9 cellular contexts compared by ENCODE assay signal in the genomic region with DNA sequence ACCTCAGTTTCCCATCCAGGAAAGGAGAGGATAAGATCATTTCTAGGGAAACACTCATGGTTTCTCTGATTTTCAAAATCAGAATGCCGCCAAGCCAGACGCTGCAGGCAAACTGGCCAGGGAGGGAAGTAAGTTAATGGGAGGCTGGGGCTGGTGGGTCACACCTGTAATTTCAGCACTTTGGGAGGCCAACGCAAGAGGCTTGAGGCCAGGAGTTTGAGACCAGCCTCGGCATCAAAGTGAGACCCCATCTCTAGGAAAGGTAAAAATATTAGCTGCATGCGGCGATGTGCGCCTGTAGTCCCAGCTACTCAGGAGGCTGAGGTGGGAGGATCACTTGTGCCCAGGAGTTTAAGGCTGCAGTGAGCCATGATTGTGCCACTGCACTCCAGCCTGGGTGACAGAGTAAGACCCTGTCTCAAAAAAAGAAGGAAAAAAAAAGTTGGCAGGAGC. TPM values are rescaled to one million over a fixed set of nuclear protein-coding genes. Genes with fewer than 3 reads are reported as not detected.
DNase-seq lines count a peak whose midpoint lies in the region; ATAC-seq and TF ChIP-seq lines count a peak whose summit lies in the region.
"Had no signal": no experiment of that assay in that cellular context is flagged by ENCODE, and none has a peak within 500 bp of the region (broad histone marks: within the 10 kb centered on the region; RNA-seq: fewer than 3 reads in every experiment).

No MANE protein-coding gene starts in this region.

- H3K9ac ChIP-seq in SU-DHL-6 (ENCODE audit: low read length): peak overlapping the region; percentile 24; the same call in 1 of the 2 replicates

- H3K4me3 ChIP-seq in SU-DHL-6 (ENCODE audit: insufficient read depth, low read length, poor library complexity, severe bottlenecking) (peak overlapping the region; percentile 26), esophagus squamous epithelium (peak overlapping the region; percentile 12 to 56 (median 34)), uterus (no peak overlapping the region), MG63 (no peak overlapping the region)

- H3K27ac ChIP-seq in SU-DHL-6 (ENCODE audit: low read depth, low read length): peak overlapping the region; percentile 96
- H3K27ac ChIP-seq in esophagus squamous epithelium: peak overlapping the region; percentile 54 to 85 (median 70)
- H3K27ac ChIP-seq in uterus: no peak overlapping the region

- no peaks in the 10 kb centered on the region for H4K20me1 ChIP-seq in SU-DHL-6 (ENCODE audit: low read depth, low read length)

- TF ChIP-seq POLR2A in esophagus squamous epithelium (IDR thresholded peaks at IDR 0.05): no peak
- no peak for TF ChIP-seq POLR2A in uterus (IDR thresholded peaks at IDR 0.05)

- H3K4me2 ChIP-seq in SU-DHL-6 (ENCODE audit: low read depth, low read length, poor library complexity, severe bottlenecking): peak overlapping the region; percentile 53

- H2AFZ ChIP-seq in SU-DHL-6 (ENCODE audit: low read depth, low read length, severe bottlenecking): no peak overlapping the region

- H3K27me3 Mint-ChIP-seq in activated CD4-positive, alpha-beta T cell treated with anti-CD3 and anti-CD28 coated beads, Interleukin-2, amount 10 ng/mL, durations not matched to agents 7 days and 5 days: no peaks in the 10 kb centered on the region
- no peaks in the 10 kb centered on the region for H3K27me3 Mint-ChIP-seq in stimulated activated memory B cell treated with anti-CD40 and anti-IgM and Interleukin-4, amounts not matched to agents 10 μg/mL and 1 μg/mL and 100 μg/mL, for 72 hours

- intact Hi-C loops in esophagus squamous epithelium (cut with DNase I) (no loop called here), uterus (cut with DNase I; ENCODE audit: low total_unique reads) (no loop called here)

- H3K36me3 Mint-ChIP-seq in activated CD4-positive, alpha-beta T cell treated with anti-CD3 and anti-CD28 coated beads, Interleukin-2, amount 10 ng/mL, durations not matched to agents 7 days and 5 days (ENCODE audit: low read depth): peaks cover 47% of the 10 kb centered on the region
- peaks cover 4% of the 10 kb centered on the region for H3K36me3 Mint-ChIP-seq in stimulated activated memory B cell treated with anti-CD40 and anti-IgM and Interleukin-4, amounts not matched to agents 10 μg/mL and 1 μg/mL and 100 μg/mL, for 72 hours

- ATAC-seq in stimulated activated memory B cell treated with anti-CD40 and anti-IgM and Interleukin-4, amounts not matched to agents 10 μg/mL and 1 μg/mL and 100 μg/mL, for 72 hours: no peak

- no peaks in the 10 kb centered on the region for H3K9me3 ChIP-seq in SU-DHL-6 (ENCODE audit: insufficient read depth, low read length)
- H3K9me3 ChIP-seq in esophagus squamous epithelium: no peaks in the 10 kb centered on the region
- H3K9me3 ChIP-seq in uterus: no peaks in the 10 kb centered on the region
- H3K9me3 ChIP-seq in MG63: no peaks in the 10 kb centered on the region; the same call in 1 of the 2 replicates

- POLR2A ChIA-PET in activated CD4-positive, alpha-beta T cell treated with anti-CD3 and anti-CD28 coated beads, Interleukin-2, amount 10 ng/mL, durations not matched to agents 7 days and 5 days (lab: Charles Lee): interaction anchor here (0.6 to 0.8 kb wide), 2 partner anchors 12 to 31 kb away, joined by 3 read pairs; no protein-coding TSS in a partner anchor

- no peak for DNase-seq in activated CD4-positive, alpha-beta T cell treated with anti-CD3 and anti-CD28 coated beads, Interleukin-2, amount 10 ng/mL, durations not matched to agents 7 days and 5 days
- DNase-seq in activated CD4-positive, alpha-beta T cell treated with anti-CD3 and anti-CD28 coated beads, Interleukin-2, amount 50 U/mL, for 4 hours: no peak
- no peak for DNase-seq in esophagus squamous epithelium (lab: John Stamatoyannopoulos, UW)
- no peak for DNase-seq in uterus
- no peak for DNase-seq in MG63
- no peak for DNase-seq in DMS79 treated with DMSO at 0.1 percent for 48 hours (lab: John Stamatoyannopoulos, UW)

- peaks cover 58% of the 10 kb centered on the region for H3K4me1 Mint-ChIP-seq in activated CD4-positive, alpha-beta T cell treated with anti-CD3 and anti-CD28 coated beads, Interleukin-2, amount 10 ng/mL, durations not matched to agents 7 days and 5 days
- H3K4me1 Mint-ChIP-seq in stimulated activated memory B cell treated with anti-CD40 and anti-IgM and Interleukin-4, amounts not matched to agents 10 μg/mL and 1 μg/mL and 100 μg/mL, for 72 hours: peaks cover 88% of the 10 kb centered on the region

- WGBS in esophagus squamous epithelium, 2 donors: 69 to 79% methylated on average over 5 to 7 of the region's 7 CpGs

- H3K4me3 Mint-ChIP-seq in activated CD4-positive, alpha-beta T cell treated with anti-CD3 and anti-CD28 coated beads, Interleukin-2, amount 10 ng/mL, durations not matched to agents 7 days and 5 days: peak overlapping the region; percentile 98
- H3K4me3 Mint-ChIP-seq in stimulated activated memory B cell treated with anti-CD40 and anti-IgM and Interleukin-4, amounts not matched to agents 10 μg/mL and 1 μg/mL and 100 μg/mL, for 72 hours: peak overlapping the region; percentile 68

- H3K9me3 Mint-ChIP-seq in activated CD4-positive, alpha-beta T cell treated with anti-CD3 and anti-CD28 coated beads, Interleukin-2, amount 10 ng/mL, durations not matched to agents 7 days and 5 days: no peaks in the 10 kb centered on the region
- no peaks in the 10 kb centered on the region for H3K9me3 Mint-ChIP-seq in stimulated activated memory B cell treated with anti-CD40 and anti-IgM and Interleukin-4, amounts not matched to agents 10 μg/mL and 1 μg/mL and 100 μg/mL, for 72 hours

- peaks cover 42% of the 10 kb centered on the region for H3F3A ChIP-seq in SU-DHL-6 (ENCODE audit: insufficient read depth)

- peak overlapping the region; percentile 100 for H3K27ac Mint-ChIP-seq in activated CD4-positive, alpha-beta T cell treated with anti-CD3 and anti-CD28 coated beads, Interleukin-2, amount 10 ng/mL, durations not matched to agents 7 days and 5 days
- peak overlapping the region; percentile 86 for H3K27ac Mint-ChIP-seq in stimulated activated memory B cell treated with anti-CD40 and anti-IgM and Interleukin-4, amounts not matched to agents 10 μg/mL and 1 μg/mL and 100 μg/mL, for 72 hours

- CTCF ChIA-PET in activated CD4-positive, alpha-beta T cell treated with anti-CD3 and anti-CD28 coated beads, Interleukin-2, amount 10 ng/mL, durations not matched to agents 7 days and 5 days (lab: Charles Lee): interaction anchor here (0.6 to 9.8 kb wide), 6 partner anchors 14 to 70 kb away, joined by 3 to 115 read pairs (median 4); a partner anchor contains a TSS

- H3K27me3 ChIP-seq in SU-DHL-6 (ENCODE audit: low read length): no peaks in the 10 kb centered on the region
- peaks cover 0 to 18% (median 0%) of the 10 kb centered on the region in 4 donors for H3K27me3 ChIP-seq in esophagus squamous epithelium
- H3K27me3 ChIP-seq in uterus: no peaks in the 10 kb centered on the region
- no peaks in the 10 kb centered on the region for H3K27me3 ChIP-seq in MG63

- H3K36me3 ChIP-seq in SU-DHL-6 (ENCODE audit: low read length): no peaks in the 10 kb centered on the region
- H3K36me3 ChIP-seq in esophagus squamous epithelium: no peaks in the 10 kb centered on the region
- H3K36me3 ChIP-seq in uterus: no peaks in the 10 kb centered on the region
- peaks cover 4% of the 10 kb centered on the region; the same call in 1 of the 2 replicates for H3K36me3 ChIP-seq in MG63

- no peaks in the 10 kb centered on the region for H3K79me2 ChIP-seq in SU-DHL-6 (ENCODE audit: insufficient read depth, low read length)

- H3K9me2 ChIP-seq in SU-DHL-6 (replicated peaks; ENCODE audit: insufficient read depth, low read length): no peaks in the 10 kb centered on the region

- no peak for TF ChIP-seq CTCF in SU-DHL-6 (IDR thresholded peaks at IDR 0.05; ENCODE audit: insufficient read depth, low read length, poor library complexity, severe bottlenecking)
- no peak for TF ChIP-seq CTCF in esophagus squamous epithelium (IDR thresholded peaks at IDR 0.05)
- TF ChIP-seq CTCF in uterus (IDR thresholded peaks at IDR 0.05): no peak

- H3K4me1 ChIP-seq in esophagus squamous epithelium (peaks cover 21 to 67% (median 51%) of the 10 kb centered on the region in 3 donors), uterus (peaks cover 17% of the 10 kb centered on the region in 2 donors)

RNA-seq across cellular contexts. Expression of a gene that starts 0.6 kb away (rescaled TPM):
- 100 to 1,000 TPM; 207 to 214 TPM for total RNA-seq in activated CD4-positive, alpha-beta T cell treated with anti-CD3 and anti-CD28 coated beads, Interleukin-2, amount 10 ng/mL, durations not matched to agents 7 days and 5 days
- 10 to 100 TPM in 1 of 4 donors, 1 to 10 TPM in 3; 2.5 to 10.1 (median 5.6) TPM for total RNA-seq in esophagus squamous epithelium
- total RNA-seq in uterus: 1 to 10 TPM; 1.5 to 6.5 (median 2.9) TPM
- total RNA-seq in MG63 (2014; rRNA removed; shearing (Covaris generic); ENCODE audit: low replicate concordance): 0.39 and 2.5 TPM in 2 replicates

RNA-seq across cellular contexts. Expression of a gene that starts 35.2 kb away (rescaled TPM):
- total RNA-seq in activated CD4-positive, alpha-beta T cell treated with anti-CD3 and anti-CD28 coated beads, Interleukin-2, amount 10 ng/mL, durations not matched to agents 7 days and 5 days: 1 to 10 TPM; 1.2 to 1.7 TPM
- total RNA-seq in esophagus squamous epithelium: 1 to 10 TPM in 3 of 4 donors, under 1 TPM in 1; 0.08 to 4.8 (median 2.0) TPM
- total RNA-seq in uterus: 100 to 1,000 TPM in 1 of 4 donors, 10 to 100 TPM in 2, 1 to 10 TPM in 1; 9.1 to 102 (median 12.4) TPM
- 24.2 and 31.2 TPM in 2 replicates for total RNA-seq in MG63 (2014; rRNA removed; shearing (Covaris generic); ENCODE audit: low replicate concordance)
- total RNA-seq: renal cortical epithelial cell had no signal

Comparison
In these comparisons a context has a peak if more than half of its experiments do, and no peak if none do; other contexts are left out.
1. H3K27ac ChIP-seq: peak in SU-DHL-6 (single experiment) and esophagus squamous epithelium (4 of 4); none in uterus (0 of 2).
2. H3K4me3 ChIP-seq: peak in SU-DHL-6 (single experiment) and esophagus squamous epithelium (4 of 4); none in uterus (0 of 2) and MG63 (single experiment).
3. RNA of a gene that starts 0.6 kb away (total RNA-seq): 207 to 214 TPM in activated CD4-positive, alpha-beta T cell treated with anti-CD3 and anti-CD28 coated beads, Interleukin-2, amount 10 ng/mL, durations not matched to agents 7 days and 5 days; 2.5 to 10.1 TPM in esophagus squamous epithelium, 1.5 to 6.5 TPM in uterus and 0.39 to 2.5 TPM in MG63; every median in the first group is over 10 times any median in the second.